ENCODE assay signal across 8 cellular contexts in the genomic region with DNA sequence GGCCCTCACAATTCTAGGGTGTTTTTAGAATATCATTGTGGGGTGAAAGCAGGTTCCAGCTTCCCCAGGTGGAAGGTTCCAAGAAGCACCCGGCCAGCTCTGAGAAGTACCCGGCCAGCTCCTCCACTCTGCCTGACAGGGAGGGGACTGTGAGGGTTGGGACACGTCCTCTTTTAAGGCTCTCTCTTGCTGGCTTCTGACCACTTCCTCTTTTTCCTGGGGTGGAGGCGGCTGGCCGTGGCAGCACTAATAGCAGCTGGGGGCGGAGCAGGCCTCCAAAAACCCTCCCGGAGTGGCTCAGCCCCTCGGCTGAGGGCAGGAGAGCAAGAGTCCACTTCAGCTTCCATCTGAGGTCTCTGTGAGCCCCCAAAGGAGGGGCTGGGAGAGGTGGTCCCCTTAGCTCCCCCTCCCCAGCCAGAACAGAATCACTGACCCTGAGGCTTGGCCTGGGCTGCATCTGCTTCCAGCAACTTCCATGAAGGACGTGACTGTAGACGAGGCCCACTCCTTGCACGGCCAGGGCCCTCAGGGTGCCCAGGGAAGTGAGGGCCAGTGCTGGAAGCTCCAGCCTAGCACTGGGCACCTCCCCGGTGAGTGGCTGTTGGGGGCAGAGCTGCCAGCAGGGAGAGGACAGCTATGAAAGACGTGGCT. TPM values are rescaled to one million over a fixed set of nuclear protein-coding genes. Genes with fewer than 3 reads are reported as not detected.
DNase-seq lines count a peak whose midpoint lies in the region; ATAC-seq, FAIRE-seq and TF ChIP-seq lines count a peak whose summit lies in the region.

No MANE protein-coding gene starts in this region.

- H3K27me3 ChIP-seq in gastroesophageal sphincter (no peaks in the 10 kb centered on the region), small intestine (ENCODE audit: control insufficient read depth in 2 of 2, insufficient read depth in 2 of 2, low read length in 2 of 2) (no peaks in the 10 kb centered on the region)

- TF ChIP-seq POLR2A in NB4 (IDR thresholded peaks at IDR 0.05; ENCODE audit: extremely low read depth, insufficient read length) = no peak
- TF ChIP-seq POLR2A in gastroesophageal sphincter (IDR thresholded peaks at IDR 0.05) = no peak

- no peak for TF ChIP-seq EP300 in gastroesophageal sphincter (IDR thresholded peaks at IDR 0.05)

- H3K9me3 ChIP-seq in gastroesophageal sphincter = no peaks in the 10 kb centered on the region
- no peaks in the 10 kb centered on the region for H3K9me3 ChIP-seq in small intestine (ENCODE audit: control insufficient read depth, low read depth)

- ATAC-seq in GM18861 (IDR thresholded peaks at IDR 0.05; ENCODE audit: unreplicated experiment) = peak; percentile 81
- peak; percentile 89 for ATAC-seq in HG02678 (IDR thresholded peaks at IDR 0.05; ENCODE audit: unreplicated experiment)
- ATAC-seq in gastroesophageal sphincter = peak; percentile 74

- no peaks in the 10 kb centered on the region for H3K36me3 ChIP-seq in gastroesophageal sphincter
- no peaks in the 10 kb centered on the region for H3K36me3 ChIP-seq in small intestine (ENCODE audit: control insufficient read depth in 2 of 2, insufficient read depth in 2 of 2, low read length in 2 of 2)

- DNase-seq in NB4 (ENCODE audit: low read depth) (peak; percentile 98), small intestine (peak; percentile 25), NCI-H2227 treated with DMSO at 0.1 percent for 48 hours (lab: John Stamatoyannopoulos, UW) (no peak), NCI-H82 treated with DMSO at 0.1 percent for 48 hours (lab: John Stamatoyannopoulos, UW; ENCODE audit: unreplicated experiment) (no peak)
- no peak for DNase-seq in effector CD8-positive, alpha-beta T cell (lab: John Stamatoyannopoulos, UW)

- 92% methylated on average over 2 of the region's 13 CpGs; no CpG with 5 or more reads in 1 of the 2 donors for WGBS in gastroesophageal sphincter (ENCODE audit: low coverage in 1 of 2), 2 donors
- WGBS in small intestine, 3 donors = 46 to 56% (median 56%) methylated on average over 10 to 13 of the region's 13 CpGs

- no peak for FAIRE-seq in small intestine (lab: Jason Lieb, UNC)

- H3K27ac ChIP-seq in gastroesophageal sphincter (peak overlapping the region in 3 of 4 donors; percentile 39 to 68 (median 56)), small intestine (ENCODE audit: low read depth in 1 of 2, low read length in 1 of 2) (peak overlapping the region in 1 of 2 donors; percentile 19)

- no peak for TF ChIP-seq CTCF in NB4 (IDR thresholded peaks at IDR 0.05; ENCODE audit: low read depth, low read length)
- no peak for TF ChIP-seq CTCF in gastroesophageal sphincter (IDR thresholded peaks at IDR 0.05)

- peaks cover 0 to 29% (median 0%) of the 10 kb centered on the region in 3 donors for H3K4me1 ChIP-seq in gastroesophageal sphincter
- no peaks in the 10 kb centered on the region for H3K4me1 ChIP-seq in small intestine (ENCODE audit: control insufficient read depth in 2 of 2, insufficient read depth in 1 of 2, low read depth in 1 of 2, low read length in 1 of 2)

- H3K4me3 ChIP-seq in NB4 (ENCODE audit: low read depth, low read length) = no peak overlapping the region
- H3K4me3 ChIP-seq in gastroesophageal sphincter = no peak overlapping the region
- no peak overlapping the region for H3K4me3 ChIP-seq in small intestine (ENCODE audit: low read depth in 1 of 2, low read length in 2 of 2)

RNA-seq across cellular contexts. Expression of a gene that starts 26.7 kb away (rescaled TPM):
- 10 to 100 TPM in 1 of 4 donors, 1 to 10 TPM in 3; 6.2 to 11.4 (median 8.1) TPM for total RNA-seq in gastroesophageal sphincter
- polyA plus RNA-seq in small intestine = 10 to 100 TPM in 2 of 3 donors, 1 to 10 TPM in 1; 8.4 to 27.5 (median 10.3) TPM

Comparison
In these comparisons a context has a peak if more than half of its experiments do, and no peak if none do; other contexts are left out.
1. DNase-seq: peak in NB4 (single experiment) and small intestine (single experiment); none in effector CD8-positive, alpha-beta T cell (single experiment), NCI-H2227 treated with DMSO at 0.1 percent for 48 hours (single experiment) and NCI-H82 treated with DMSO at 0.1 percent for 48 hours (single experiment).
2. Peak in every context shown above with its lines, with median percentiles within 50 percentile points of each other: ATAC-seq.